In genomic region chr1:59903136-59903754, GRCh38 we compare ENCODE assay signal across 8 cellular contexts. TPM values are rescaled to one million over a fixed set of nuclear protein-coding genes. Genes with fewer than 3 reads are reported as not detected.
DNase-seq lines count a peak whose midpoint lies in the region; ATAC-seq and TF ChIP-seq lines count a peak whose summit lies in the region.

No MANE protein-coding gene starts in this region.

- H3K9me3 Mint-ChIP-seq in stimulated activated effector memory CD8-positive, alpha-beta T cell treated with anti-CD3 and anti-CD28 coated beads, Interleukin-12 subunit alpha, Interleukin-12 subunit beta, amount 100 ng/mL, for 72 hours: no peaks in the 10 kb centered on the region

- peak; percentile 54 for DNase-seq in DMS114 treated with DMSO at 0.1 percent for 48 hours (lab: John Stamatoyannopoulos, UW; ENCODE audit: unreplicated experiment)
- DNase-seq in foreskin keratinocyte: peak in 1 of 2 donors; percentile 16
- no peak for DNase-seq in stimulated activated effector memory CD8-positive, alpha-beta T cell treated with anti-CD3 and anti-CD28 coated beads, Interleukin-12 subunit alpha, Interleukin-12 subunit beta, amount 100 ng/mL, for 72 hours (ENCODE audit: low spot score in 2 of 2)
- no peak for DNase-seq in OCI-M2 (lab: John Stamatoyannopoulos, UW; ENCODE audit: unreplicated experiment)
- DNase-seq in activated CD4-positive, CD25-positive, alpha-beta regulatory T cell treated with anti-CD3 and anti-CD28 coated beads, Interleukin-2, amount 50 U/mL, for 72 hours: no peak

- no peaks in the 10 kb centered on the region for H3K4me1 Mint-ChIP-seq in stimulated activated effector memory CD8-positive, alpha-beta T cell treated with anti-CD3 and anti-CD28 coated beads, Interleukin-12 subunit alpha, Interleukin-12 subunit beta, amount 100 ng/mL, for 72 hours

- peak; percentile 68 for TF ChIP-seq CTCF in foreskin keratinocyte (conservative IDR thresholded peaks at IDR 0.05)

- H3K36me3 Mint-ChIP-seq in stimulated activated effector memory CD8-positive, alpha-beta T cell treated with anti-CD3 and anti-CD28 coated beads, Interleukin-12 subunit alpha, Interleukin-12 subunit beta, amount 100 ng/mL, for 72 hours: no peaks in the 10 kb centered on the region

- H3K27ac ChIP-seq in foreskin keratinocyte: no peak overlapping the region

- H3K4me3 Mint-ChIP-seq in stimulated activated effector memory CD8-positive, alpha-beta T cell treated with anti-CD3 and anti-CD28 coated beads, Interleukin-12 subunit alpha, Interleukin-12 subunit beta, amount 100 ng/mL, for 72 hours: no peak overlapping the region

- no peak overlapping the region for H3K27ac Mint-ChIP-seq in stimulated activated effector memory CD8-positive, alpha-beta T cell treated with anti-CD3 and anti-CD28 coated beads, Interleukin-12 subunit alpha, Interleukin-12 subunit beta, amount 100 ng/mL, for 72 hours

- ATAC-seq in GM18873 (IDR thresholded peaks at IDR 0.05; ENCODE audit: low FRiP score, unreplicated experiment) (peak; percentile 91), HG03565 (IDR thresholded peaks at IDR 0.05; ENCODE audit: unreplicated experiment) (peak; percentile 43), SK-N-SH treated with all-trans-retinoic acid at 6 μM for 48 hours (peak; percentile 92), foreskin keratinocyte (peak; percentile 79)
- ATAC-seq in stimulated activated effector memory CD8-positive, alpha-beta T cell treated with anti-CD3 and anti-CD28 coated beads, Interleukin-12 subunit alpha, Interleukin-12 subunit beta, amount 100 ng/mL, for 72 hours: peak; percentile 34

- H3K27me3 ChIP-seq in foreskin keratinocyte: no peaks in the 10 kb centered on the region

- no peaks in the 10 kb centered on the region for H3K4me1 ChIP-seq in foreskin keratinocyte

TF ChIP-seq in SK-N-SH treated with all-trans-retinoic acid at 6 μM for 48 hours, 23 proteins besides CTCF, POLR2A, EP300 and RAD21:
- TF ChIP-seq GLIS3 (CRISPR knock-in tag; IDR thresholded peaks at IDR 0.05) (no peak), ISL1 (CRISPR knock-in tag; IDR thresholded peaks at IDR 0.05) (no peak), RARB (CRISPR knock-in tag; IDR thresholded peaks at IDR 0.05) (no peak), TSHZ2 (CRISPR knock-in tag; IDR thresholded peaks at IDR 0.05) (no peak)

RNA-seq across cellular contexts. Expression of gene CYP2J2, which starts 23.3 kb away (rescaled TPM):
- 8.2 and 8.5 TPM in 2 replicates for total RNA-seq in foreskin keratinocyte
- polyA plus RNA-seq in foreskin keratinocyte: 5.9 and 6.9 TPM in 2 replicates

Comparison
In these comparisons a context has a peak if more than half of its experiments do, and no peak if none do; other contexts are left out.
1. ATAC-seq: peak in every context shown above with its lines; median percentile 92 in SK-N-SH treated with all-trans-retinoic acid at 6 μM for 48 hours; 91 in GM18873; 79 in foreskin keratinocyte; 43 in HG03565; 34 in stimulated activated effector memory CD8-positive, alpha-beta T cell treated with anti-CD3 and anti-CD28 coated beads, Interleukin-12 subunit alpha, Interleukin-12 subunit beta, amount 100 ng/mL, for 72 hours.